Comparison of ENCODE assay signal across 39 cellular contexts in the genomic region with DNA sequence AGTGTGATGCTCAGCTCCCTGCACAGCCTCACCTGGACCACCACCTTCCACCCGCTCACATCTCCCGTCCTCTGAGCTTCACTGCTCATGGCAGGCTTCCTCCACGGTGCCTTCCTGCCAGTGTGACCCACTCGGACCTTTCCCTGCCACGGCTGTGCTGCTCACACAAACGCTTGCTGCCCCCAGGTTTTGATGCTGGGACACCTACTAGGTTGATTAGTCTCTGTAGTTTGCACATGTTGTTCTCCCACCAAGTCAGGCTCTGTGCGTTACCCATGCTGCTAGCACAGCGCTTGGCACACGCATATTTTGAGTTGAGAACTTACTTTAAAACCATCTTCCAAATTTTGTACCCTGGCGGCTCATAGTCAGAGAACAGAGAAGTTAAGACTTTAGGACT. TPM values are rescaled to one million over a fixed set of nuclear protein-coding genes. Genes with fewer than 3 reads are reported as not detected.
"Had no signal": no experiment of that assay in that cellular context is flagged by ENCODE, and none has a peak within 500 bp of the region (broad histone marks: within the 10 kb centered on the region; RNA-seq: fewer than 3 reads in every experiment).

No MANE protein-coding gene starts in this region.

- H3K4me3 ChIP-seq: ascending aorta, body of pancreas, breast epithelium, cardiac muscle cell had no signal

- DNase-seq: activated effector memory CD4-positive, alpha-beta T cell treated with anti-CD3 and anti-CD28 coated beads, Interleukin-2, amount 50 U/mL, for 16 hours; activated effector memory CD4-positive, alpha-beta T cell treated with Interleukin-2 at 50 U/mL for 16 hours; activated gamma-delta T cell; activated gamma-delta T cell treated with Interleukin-2 at 50 U/mL for 16 hours; activated naive CD4-positive, alpha-beta T cell; activated naive CD4-positive, alpha-beta T cell treated with anti-CD3 and anti-CD28 coated beads for 36 hours; activated naive CD4-positive, alpha-beta T cell treated with anti-CD3 and anti-CD28 coated beads, Interleukin-2, amount 10 ng/mL, durations not matched to agents 7 days and 5 days; activated naive CD4-positive, alpha-beta T cell treated with anti-CD3 and anti-CD28 coated beads, Interleukin-2, amount 50 U/mL, for 16 hours; activated naive CD4-positive, alpha-beta T cell treated with Interleukin-2 at 50 U/mL for 16 hours; activated naive CD8-positive, alpha-beta T cell treated with anti-CD3 and anti-CD28 coated beads for 36 hours; activated naive CD8-positive, alpha-beta T cell treated with anti-CD3 and anti-CD28 coated beads, Interleukin-2, amount 10 ng/mL, durations not matched to agents 7 days and 5 days; activated naive CD8-positive, alpha-beta T cell treated with anti-CD3 and anti-CD28 coated beads, Interleukin-2, amount 50 U/mL, for 24 hours; activated T-cell treated with anti-CD3 and anti-CD28 coated beads, Interleukin-2, amount 50 U/mL, for 1 hour; activated T-cell treated with anti-CD3 and anti-CD28 coated beads, Interleukin-2, amount 50 U/mL, for 24 hours; activated T-cell treated with anti-CD3 and anti-CD28 coated beads, Interleukin-2, amount 50 U/mL, for 4 hours; activated T-cell treated with anti-CD3 and anti-CD28 coated beads, Interleukin-2, amount 50 U/mL, for 48 hours; activated T-cell treated with anti-CD3 and anti-CD28 coated beads, Interleukin-2, amount 50 U/mL, for 72 hours; amniotic stem cell; amygdala; anterior cingulate cortex; aorta; body of pancreas; brain microvascular endothelial cell; caudate nucleus; central memory CD4-positive, alpha-beta T cell; cerebellar nuclear complex had no signal

- H3K27me3 ChIP-seq: ascending aorta, body of pancreas, brain microvascular endothelial cell, breast epithelium, cardiac muscle cell had no signal

- H3K27ac ChIP-seq: ascending aorta, body of pancreas, brain microvascular endothelial cell, breast epithelium, cardiac muscle cell had no signal

- H3K9me3 ChIP-seq: ascending aorta, body of pancreas, breast epithelium had no signal

- H3K36me3 ChIP-seq: ascending aorta, brain microvascular endothelial cell, breast epithelium, cardiac muscle cell had no signal

- H3K4me1 ChIP-seq: ascending aorta, body of pancreas, breast epithelium had no signal

- ATAC-seq: activated naive CD4-positive, alpha-beta T cell treated with anti-CD3 and anti-CD28 coated beads, Interleukin-2, amount 50 U/mL, for 72 hours; activated naive CD8-positive, alpha-beta T cell treated with anti-CD3 and anti-CD28 coated beads, Interleukin-2, amount 50 U/mL, for 24 hours; activated T-cell treated with anti-CD3 and anti-CD28 coated beads, Interleukin-2, amount 50 U/mL, for 4 hours; activated T-cell treated with anti-CD3 and anti-CD28 coated beads, Interleukin-2, amount 50 U/mL, for 72 hours; activated T-helper 17 cell treated with anti-CD3 and anti-CD28 coated beads, Interleukin-2, amount 50 U/mL, for 72 hours; body of pancreas had no signal

RNA-seq across cellular contexts. Expression of gene MC2R, which starts 2.1 kb away (rescaled TPM):
- total RNA-seq: activated naive CD4-positive, alpha-beta T cell treated with anti-CD3 and anti-CD28 coated beads for 36 hours; activated naive CD4-positive, alpha-beta T cell treated with anti-CD3 and anti-CD28 coated beads, Interleukin-2, amount 50 U/mL, for 72 hours; activated naive CD8-positive, alpha-beta T cell treated with anti-CD3 and anti-CD28 coated beads for 36 hours; activated naive CD8-positive, alpha-beta T cell treated with anti-CD3 and anti-CD28 coated beads, Interleukin-2, amount 10 ng/mL, durations not matched to agents 7 days and 5 days; activated T-cell treated with anti-CD3 and anti-CD28 coated beads, Interleukin-2, amount 50 U/mL, for 4 hours; activated T-cell treated with anti-CD3 and anti-CD28 coated beads, Interleukin-2, amount 50 U/mL, for 72 hours; activated T-helper 1 cell treated with anti-CD3 and anti-CD28 coated beads, Interleukin-12 subunit alpha, Interleukin-12 subunit beta, Interleukin-2, Interleukin-4 antibody, amounts not matched to agents 30 ng/mL and 10 ng/mL and 1 ng/mL, durations not matched to agents 14 hours and 24 hours and 36 hours; activated T-helper 17 cell treated with anti-CD3 and anti-CD28 coated beads, Interleukin-2, amount 50 U/mL, for 72 hours; activated T-helper 2 cell treated with anti-CD3 and anti-CD28 coated beads, Interferon-gamma antibody, Interleukin-2, Interleukin-4, amounts not matched to agents 10 μg/mL and 5 μg/mL and 100 μg/mL, durations not matched to agents 14 hours and 24 hours and 36 hours; aorta; ascending aorta; astrocyte; body of pancreas; breast epithelium; bronchial epithelial cell; cardiac muscle cell; cardiac septum; cerebellum; chondrocyte had no signal
- polyA plus RNA-seq: adipose tissue, aorta, cardiac muscle cell had no signal
